9 cellular contexts compared by ENCODE assay signal in the genomic region with DNA sequence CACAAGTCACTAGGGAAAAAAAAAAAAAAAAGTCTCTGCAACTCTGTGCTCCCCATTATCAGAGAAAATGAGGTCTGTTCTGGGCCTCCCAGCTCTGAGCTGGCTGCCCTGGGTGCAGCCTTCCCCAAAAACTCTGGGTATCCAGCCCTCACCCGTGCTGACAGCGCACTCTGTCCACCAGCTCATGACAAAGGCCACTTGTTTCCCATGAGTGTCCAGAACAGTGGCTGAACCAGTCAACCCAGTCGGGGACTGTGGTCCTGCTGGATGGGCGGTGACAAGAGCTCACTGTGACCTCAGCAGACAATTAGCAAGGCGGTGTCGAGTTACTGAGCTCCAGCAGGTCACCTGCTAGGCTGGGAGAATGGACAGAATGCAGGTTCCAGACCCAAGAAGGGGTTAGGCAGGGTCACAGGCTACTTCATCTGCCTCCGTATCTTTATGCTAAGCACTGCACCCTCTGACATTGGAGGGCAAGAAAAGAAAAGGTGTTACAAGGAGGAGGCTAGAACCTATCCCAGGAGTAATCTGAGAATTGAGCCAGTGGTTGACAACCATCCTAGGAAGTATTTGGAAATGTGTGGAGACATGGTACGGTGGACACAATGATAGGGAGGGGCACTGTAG. TPM values are rescaled to one million over a fixed set of nuclear protein-coding genes. Genes with fewer than 3 reads are reported as not detected.
A peak's percentile ranks its signal among the peaks of the same experiment; 100 is the strongest.
DNase-seq lines count a peak whose midpoint lies in the region; ATAC-seq and TF ChIP-seq lines count a peak whose summit lies in the region.
"Had no signal": no experiment of that assay in that cellular context is flagged by ENCODE, and none has a peak within 500 bp of the region (broad histone marks: within the 10 kb centered on the region; RNA-seq: fewer than 3 reads in every experiment).

No MANE protein-coding gene starts in this region.

- intact Hi-C loops in left lung (cut with DNase I), result no loop called here

- TF ChIP-seq CTCF in left lung (IDR thresholded peaks at IDR 0.05), result no peak

- H3K27me3 ChIP-seq in left lung, result no peaks in the 10 kb centered on the region

- H3K36me3 Mint-ChIP-seq in activated CD8-positive, alpha-beta T cell treated with anti-CD3 and anti-CD28 coated beads, Interleukin-2, amount 10 ng/mL, durations not matched to agents 7 days and 5 days (ENCODE audit: low read depth), result no peaks in the 10 kb centered on the region

- DNase-seq in NCI-H146 (lab: John Stamatoyannopoulos, UW), result peak; percentile 93
- peak in 48 of 61 donors; percentile 8 to 69 (median 41) for DNase-seq in caudate nucleus (lab: John Stamatoyannopoulos, UW)
- DNase-seq in left lung, result peak in 1 of 2 donors; percentile 83
- DNase-seq in KBM-7, result no peak
- DNase-seq in activated CD8-positive, alpha-beta T cell treated with anti-CD3 and anti-CD28 coated beads, Interleukin-2, amount 10 ng/mL, durations not matched to agents 7 days and 5 days, result no peak
- DNase-seq: activated T-cell treated with anti-CD3 and anti-CD28 coated beads, Interleukin-2, amount 50 U/mL, for 4 hours had no signal

- H3K9me3 Mint-ChIP-seq in activated CD8-positive, alpha-beta T cell treated with anti-CD3 and anti-CD28 coated beads, Interleukin-2, amount 10 ng/mL, durations not matched to agents 7 days and 5 days (ENCODE audit: insufficient read depth), result no peaks in the 10 kb centered on the region
- H3K9me3 Mint-ChIP-seq: activated T-cell treated with anti-CD3 and anti-CD28 coated beads, Interleukin-2, amount 50 U/mL, for 4 hours had no signal

- H3K4me1 ChIP-seq in left lung, result peaks cover 18 to 19% of the 10 kb centered on the region in 2 donors

- POLR2A ChIA-PET in activated CD8-positive, alpha-beta T cell treated with anti-CD3 and anti-CD28 coated beads, Interleukin-2, amount 10 ng/mL, durations not matched to agents 7 days and 5 days (lab: Charles Lee), result no interaction called here

- no peak overlapping the region for H3K4me3 ChIP-seq in left lung

- CTCF ChIA-PET in activated CD8-positive, alpha-beta T cell treated with anti-CD3 and anti-CD28 coated beads, Interleukin-2, amount 10 ng/mL, durations not matched to agents 7 days and 5 days (lab: Charles Lee), result no interaction called here

- H3K4me3 Mint-ChIP-seq in activated CD8-positive, alpha-beta T cell treated with anti-CD3 and anti-CD28 coated beads, Interleukin-2, amount 10 ng/mL, durations not matched to agents 7 days and 5 days, result no peak overlapping the region
- H3K4me3 Mint-ChIP-seq: activated T-cell treated with anti-CD3 and anti-CD28 coated beads, Interleukin-2, amount 50 U/mL, for 4 hours had no signal

- no peaks in the 10 kb centered on the region for H3K9me3 ChIP-seq in left lung

- H3K4me1 Mint-ChIP-seq in activated CD8-positive, alpha-beta T cell treated with anti-CD3 and anti-CD28 coated beads, Interleukin-2, amount 10 ng/mL, durations not matched to agents 7 days and 5 days (ENCODE audit: low read depth), result peaks cover 5% of the 10 kb centered on the region

- ATAC-seq in left lung (peak; percentile 94), HG03025 (IDR thresholded peaks at IDR 0.05; ENCODE audit: low FRiP score, unreplicated experiment) (no peak), GM19452 (IDR thresholded peaks at IDR 0.05; ENCODE audit: unreplicated experiment) (no peak)
- ATAC-seq in activated CD8-positive, alpha-beta T cell treated with anti-CD3 and anti-CD28 coated beads, Interleukin-2, amount 10 ng/mL, durations not matched to agents 7 days and 5 days, result no peak
- ATAC-seq: activated T-cell treated with anti-CD3 and anti-CD28 coated beads, Interleukin-2, amount 50 U/mL, for 4 hours had no signal

- H3K27me3 Mint-ChIP-seq in activated CD8-positive, alpha-beta T cell treated with anti-CD3 and anti-CD28 coated beads, Interleukin-2, amount 10 ng/mL, durations not matched to agents 7 days and 5 days (ENCODE audit: low read depth), result no peaks in the 10 kb centered on the region

- H3K36me3 ChIP-seq in left lung, result no peaks in the 10 kb centered on the region

- peak overlapping the region; percentile 40 for H3K27ac ChIP-seq in caudate nucleus (ENCODE audit: low read depth, low read length)
- peak overlapping the region in 1 of 2 donors; percentile 65 for H3K27ac ChIP-seq in left lung
- H3K27ac ChIP-seq in temporal lobe (ENCODE audit: low read depth, low read length), result peak overlapping the region; percentile 72

- in situ Hi-C loops in KBM-7 (cut with MboI; ENCODE audit: low pct_unique_long_range_greater_than_20kb, low sequenced_read_pairs), result no loop called here

- no peak overlapping the region for H3K27ac Mint-ChIP-seq in activated CD8-positive, alpha-beta T cell treated with anti-CD3 and anti-CD28 coated beads, Interleukin-2, amount 10 ng/mL, durations not matched to agents 7 days and 5 days

RNA-seq across cellular contexts. Expression of a gene that starts 37.2 kb away (rescaled TPM):
- 10 to 100 TPM; 17.0 to 28.4 TPM for total RNA-seq in left lung
- total RNA-seq in temporal lobe, result 40.3 TPM
- 1 to 10 TPM; 3.2 to 3.5 TPM for total RNA-seq in activated CD8-positive, alpha-beta T cell treated with anti-CD3 and anti-CD28 coated beads, Interleukin-2, amount 10 ng/mL, durations not matched to agents 7 days and 5 days

Comparison
In these comparisons a context has a peak if more than half of its experiments do, and no peak if none do; other contexts are left out.
1. DNase-seq: peak in NCI-H146 (single experiment) and caudate nucleus (48 of 61); none in KBM-7 (single experiment) and activated CD8-positive, alpha-beta T cell treated with anti-CD3 and anti-CD28 coated beads, Interleukin-2, amount 10 ng/mL, durations not matched to agents 7 days and 5 days (single experiment).